18 cellular contexts compared by ENCODE assay signal in the genomic region with DNA sequence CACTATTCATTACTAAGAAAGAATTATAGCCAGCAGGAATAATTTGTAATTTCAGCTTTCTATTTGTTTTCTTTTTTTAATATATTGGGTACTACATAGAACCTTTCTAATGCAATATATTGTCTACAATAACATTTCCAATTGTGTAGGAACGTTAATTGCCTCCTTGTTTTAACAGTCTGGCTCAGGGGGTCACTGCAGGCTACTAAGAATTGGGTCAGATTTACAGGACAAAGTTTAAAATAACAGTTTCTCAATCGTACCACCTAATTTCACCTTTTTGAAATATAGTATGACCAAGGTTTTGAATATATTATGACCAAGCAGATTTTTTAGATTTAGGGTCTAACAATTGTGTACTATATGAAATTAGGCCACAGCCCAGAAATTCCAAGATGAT. TPM values are rescaled to one million over a fixed set of nuclear protein-coding genes. Genes with fewer than 3 reads are reported as not detected.
DNase-seq lines count a peak whose midpoint lies in the region; ATAC-seq, FAIRE-seq and TF ChIP-seq lines count a peak whose summit lies in the region.
"Had no signal": no experiment of that assay in that cellular context is flagged by ENCODE, and none has a peak within 500 bp of the region (broad histone marks: within the 10 kb centered on the region; RNA-seq: fewer than 3 reads in every experiment).

No MANE protein-coding gene starts in this region.

- DNase-seq in heart right ventricle (no peak), left ventricle myocardium superior (no peak), dorsolateral prefrontal cortex (no peak), tibial artery (no peak), NK-92 (lab: John Stamatoyannopoulos, UW; ENCODE audit: unreplicated experiment) (no peak), small intestine (no peak)
- DNase-seq in activated CD4-positive, alpha-beta T cell treated with anti-CD3 and anti-CD28 coated beads for 36 hours = no peak
- DNase-seq: activated CD8-positive, alpha-beta T cell treated with anti-CD3 and anti-CD28 coated beads for 36 hours; activated T-cell treated with anti-CD3 and anti-CD28 coated beads, Interleukin-2, amount 50 U/mL, for 72 hours; CD4-positive, alpha-beta T cell; immature natural killer cell; NCI-H1105 treated with DMSO at 0.1 percent for 48 hours; NCI-H774; spleen; T-cell had no signal

- POLR2A ChIA-PET in activated CD4-positive, alpha-beta T cell treated with anti-CD3 and anti-CD28 coated beads for 36 hours (lab: Charles Lee) = no interaction called here

- no peaks in the 10 kb centered on the region for H3K9me3 Mint-ChIP-seq in activated CD4-positive, alpha-beta T cell treated with anti-CD3 and anti-CD28 coated beads for 36 hours (ENCODE audit: low read depth)
- H3K9me3 Mint-ChIP-seq: activated CD8-positive, alpha-beta T cell treated with anti-CD3 and anti-CD28 coated beads for 36 hours; activated T-cell treated with anti-CD3 and anti-CD28 coated beads, Interleukin-2, amount 50 U/mL, for 72 hours; CD4-positive, alpha-beta T cell; stimulated activated memory B cell treated with anti-CD40 and anti-IgM and Interleukin-4, amounts not matched to agents 10 μg/mL and 1 μg/mL and 100 μg/mL, for 72 hours; T-cell had no signal

- H3K27me3 ChIP-seq in heart right ventricle (no peaks in the 10 kb centered on the region), dorsolateral prefrontal cortex (no peaks in the 10 kb centered on the region), muscle layer of duodenum (ENCODE audit: low read depth, low read length) (no peaks in the 10 kb centered on the region), tibial artery (no peaks in the 10 kb centered on the region), small intestine (ENCODE audit: control insufficient read depth in 2 of 2, insufficient read depth in 2 of 2, low read length in 2 of 2) (no peaks in the 10 kb centered on the region)
- H3K27me3 ChIP-seq: spleen had no signal

- no peaks in the 10 kb centered on the region for H3K27me3 Mint-ChIP-seq in activated CD4-positive, alpha-beta T cell treated with anti-CD3 and anti-CD28 coated beads for 36 hours
- H3K27me3 Mint-ChIP-seq: activated CD8-positive, alpha-beta T cell treated with anti-CD3 and anti-CD28 coated beads for 36 hours; CD4-positive, alpha-beta T cell; stimulated activated memory B cell treated with anti-CD40 and anti-IgM and Interleukin-4, amounts not matched to agents 10 μg/mL and 1 μg/mL and 100 μg/mL, for 72 hours had no signal

- H3K27ac Mint-ChIP-seq in activated CD4-positive, alpha-beta T cell treated with anti-CD3 and anti-CD28 coated beads for 36 hours = no peak overlapping the region
- H3K27ac Mint-ChIP-seq: activated CD8-positive, alpha-beta T cell treated with anti-CD3 and anti-CD28 coated beads for 36 hours; activated T-cell treated with anti-CD3 and anti-CD28 coated beads, Interleukin-2, amount 50 U/mL, for 72 hours; CD4-positive, alpha-beta T cell; stimulated activated memory B cell treated with anti-CD40 and anti-IgM and Interleukin-4, amounts not matched to agents 10 μg/mL and 1 μg/mL and 100 μg/mL, for 72 hours; T-cell had no signal

- H3K9me3 ChIP-seq in heart right ventricle = no peaks in the 10 kb centered on the region
- H3K9me3 ChIP-seq in muscle layer of duodenum (ENCODE audit: control insufficient read depth in 1 of 2, low read length in 2 of 2) = no peaks in the 10 kb centered on the region
- no peaks in the 10 kb centered on the region for H3K9me3 ChIP-seq in tibial artery
- no peaks in the 10 kb centered on the region for H3K9me3 ChIP-seq in small intestine (ENCODE audit: control insufficient read depth, low read depth)
- H3K9me3 ChIP-seq: spleen had no signal

- H3K36me3 ChIP-seq in heart right ventricle = no peaks in the 10 kb centered on the region
- no peaks in the 10 kb centered on the region for H3K36me3 ChIP-seq in muscle layer of duodenum (ENCODE audit: control insufficient read depth in 1 of 2, insufficient read depth in 2 of 2, low read length in 2 of 2)
- H3K36me3 ChIP-seq in tibial artery = no peaks in the 10 kb centered on the region
- no peaks in the 10 kb centered on the region for H3K36me3 ChIP-seq in small intestine (ENCODE audit: control insufficient read depth in 2 of 2, insufficient read depth in 2 of 2, low read length in 2 of 2)
- H3K36me3 ChIP-seq: spleen had no signal

- no peaks in the 10 kb centered on the region for H3K36me3 Mint-ChIP-seq in activated CD4-positive, alpha-beta T cell treated with anti-CD3 and anti-CD28 coated beads for 36 hours (ENCODE audit: low read depth)
- H3K36me3 Mint-ChIP-seq: immature natural killer cell; stimulated activated memory B cell treated with anti-CD40 and anti-IgM and Interleukin-4, amounts not matched to agents 10 μg/mL and 1 μg/mL and 100 μg/mL, for 72 hours; T-cell had no signal

- peak overlapping the region in 8 of 10 donors; percentile 7 to 53 (median 42) for H3K4me3 ChIP-seq in heart right ventricle
- H3K4me3 ChIP-seq in dorsolateral prefrontal cortex = peak overlapping the region in 40 of 59 donors; percentile 3 to 51 (median 27)
- peak overlapping the region; percentile 5 to 48 for H3K4me3 ChIP-seq in muscle layer of duodenum (ENCODE audit: low read depth in 1 of 2, low read length in 2 of 2)
- H3K4me3 ChIP-seq in tibial artery = peak overlapping the region; percentile 40 to 43
- H3K4me3 ChIP-seq in small intestine (ENCODE audit: low read depth in 1 of 2, low read length in 2 of 2) = no peak overlapping the region

- H3K4me3 Mint-ChIP-seq in activated CD4-positive, alpha-beta T cell treated with anti-CD3 and anti-CD28 coated beads for 36 hours = no peak overlapping the region
- H3K4me3 Mint-ChIP-seq: activated CD8-positive, alpha-beta T cell treated with anti-CD3 and anti-CD28 coated beads for 36 hours; CD4-positive, alpha-beta T cell; stimulated activated memory B cell treated with anti-CD40 and anti-IgM and Interleukin-4, amounts not matched to agents 10 μg/mL and 1 μg/mL and 100 μg/mL, for 72 hours had no signal

- peaks cover 20% of the 10 kb centered on the region for H3K4me1 Mint-ChIP-seq in activated CD4-positive, alpha-beta T cell treated with anti-CD3 and anti-CD28 coated beads for 36 hours
- H3K4me1 Mint-ChIP-seq: stimulated activated memory B cell treated with anti-CD40 and anti-IgM and Interleukin-4, amounts not matched to agents 10 μg/mL and 1 μg/mL and 100 μg/mL, for 72 hours had no signal

- TF ChIP-seq CTCF in heart right ventricle (IDR thresholded peaks at IDR 0.05) (no peak), dorsolateral prefrontal cortex (IDR thresholded peaks at IDR 0.05 in 54 of 56, conservative IDR thresholded peaks at IDR 0.05 in 2 of 56; ENCODE audit: low read depth in 1 of 56, partially characterized antibody in 56 of 56) (no peak), tibial artery (IDR thresholded peaks at IDR 0.05) (no peak)

- intact Hi-C loops in heart right ventricle (cut with DNase I) (loop anchor here in 1 of 10 donors (10.0 kb wide), 2 partner anchors 339 to 509 kb away; no protein-coding TSS in a partner anchor), left ventricle myocardium superior (cut with micrococcal nuclease) (no loop called here), dorsolateral prefrontal cortex (cut with DNase I) (loop anchor here in 1 of 2 donors (10.0 kb wide), 2 partner anchors 329 to 509 kb away; no protein-coding TSS in a partner anchor), tibial artery (cut with DNase I; ENCODE audit: low total_unique reads) (no loop called here)
- intact Hi-C loops in activated CD4-positive, alpha-beta T cell treated with anti-CD3 and anti-CD28 coated beads for 36 hours (cut with DNase I, micrococcal nuclease) = no loop called here

- peaks cover 0 to 6% (median 0%) of the 10 kb centered on the region in 9 donors for H3K4me1 ChIP-seq in heart right ventricle
- no peaks in the 10 kb centered on the region for H3K4me1 ChIP-seq in muscle layer of duodenum (ENCODE audit: control insufficient read depth in 1 of 2, insufficient read depth in 2 of 2, low read length in 2 of 2)
- H3K4me1 ChIP-seq in tibial artery = peaks cover 0 to 1% (median 0%) of the 10 kb centered on the region in 4 donors
- no peaks in the 10 kb centered on the region for H3K4me1 ChIP-seq in small intestine (ENCODE audit: control insufficient read depth in 2 of 2, insufficient read depth in 1 of 2, low read depth in 1 of 2, low read length in 1 of 2)

- CTCF ChIA-PET in activated CD4-positive, alpha-beta T cell treated with anti-CD3 and anti-CD28 coated beads for 36 hours (lab: Charles Lee) = interaction anchor here (0.7 kb wide), 1 partner anchor 229 kb away, joined by 3 read pairs; no protein-coding TSS in a partner anchor

- no peak for FAIRE-seq in small intestine (lab: Jason Lieb, UNC)

- H3K27ac ChIP-seq in heart right ventricle = peak overlapping the region in 3 of 10 donors; percentile 36 to 78 (median 56)
- H3K27ac ChIP-seq in dorsolateral prefrontal cortex = peak overlapping the region in 3 of 59 donors; percentile 0 to 36 (median 26)
- H3K27ac ChIP-seq in muscle layer of duodenum (ENCODE audit: low read length) = no peak overlapping the region
- peak overlapping the region in 1 of 2 donors; percentile 28 for H3K27ac ChIP-seq in tibial artery
- no peak overlapping the region for H3K27ac ChIP-seq in small intestine (ENCODE audit: low read depth in 1 of 2, low read length in 1 of 2)
- H3K27ac ChIP-seq: spleen, VCaP had no signal

- no peak for ATAC-seq in heart right ventricle
- no peak for ATAC-seq in left ventricle myocardium superior
- ATAC-seq in activated CD4-positive, alpha-beta T cell treated with anti-CD3 and anti-CD28 coated beads for 36 hours = no peak
- ATAC-seq: activated CD8-positive, alpha-beta T cell treated with anti-CD3 and anti-CD28 coated beads for 36 hours; activated T-cell treated with anti-CD3 and anti-CD28 coated beads, Interleukin-2, amount 50 U/mL, for 72 hours; stimulated activated memory B cell treated with anti-CD40 and anti-IgM and Interleukin-4, amounts not matched to agents 10 μg/mL and 1 μg/mL and 100 μg/mL, for 72 hours; T-cell had no signal

- WGBS in heart right ventricle, 2 donors = 49 to 60% methylated on average over 2 of the region's 2 CpGs
- 50 to 67% (median 60%) methylated on average over 2 of the region's 2 CpGs for WGBS in small intestine, 3 donors

RNA-seq across cellular contexts. Expression of gene CFH, which starts 2.4 kb away (rescaled TPM):
- total RNA-seq in heart right ventricle (10 to 100 TPM; 12.7 to 50.5 (median 28.5) TPM), left ventricle myocardium superior (27.8 TPM), dorsolateral prefrontal cortex (10 to 100 TPM in 109 of 120 experiments, 1 to 10 TPM in 11; 6.5 to 77.9 (median 23.3) TPM)
- polyA plus RNA-seq in heart right ventricle (10 to 100 TPM; 14.6 to 34.0 TPM), small intestine (10 to 100 TPM in 1 of 3 donors, 1 to 10 TPM in 1, under 1 TPM in 1; 0.89 to 52.9 (median 7.6) TPM)
- total RNA-seq in activated CD4-positive, alpha-beta T cell treated with anti-CD3 and anti-CD28 coated beads for 36 hours = 1 to 10 TPM; 1.4 to 1.5 TPM

RNA-seq across cellular contexts. Expression of gene KCNT2, which starts 46.0 kb away (rescaled TPM):
- total RNA-seq in heart right ventricle = 1 to 10 TPM in 2 of 10 donors, under 1 TPM in 8; 0.44 to 1.1 (median 0.71) TPM
- under 1 TPM; 0.26 to 0.66 TPM for polyA plus RNA-seq in heart right ventricle
- total RNA-seq in left ventricle myocardium superior = 1.7 TPM
- total RNA-seq in dorsolateral prefrontal cortex = 10 to 100 TPM in 118 of 120 experiments, 1 to 10 TPM in 2; 6.1 to 25.4 (median 15.7) TPM
- total RNA-seq in activated CD4-positive, alpha-beta T cell treated with anti-CD3 and anti-CD28 coated beads for 36 hours = under 1 TPM; 0.05 to 0.09 TPM
- polyA plus RNA-seq in small intestine = under 1 TPM in 2 of 3 donors, not detected in 1; 0.27 to 0.61 TPM
- total RNA-seq: activated CD8-positive, alpha-beta T cell treated with anti-CD3 and anti-CD28 coated beads for 36 hours; activated T-cell treated with anti-CD3 and anti-CD28 coated beads, Interleukin-2, amount 50 U/mL, for 72 hours; CD4-positive, alpha-beta T cell had no signal
- polyA plus RNA-seq: immature natural killer cell had no signal

Comparison
In these comparisons a context has a peak if more than half of its experiments do, and no peak if none do; other contexts are left out.
1. H3K4me3 ChIP-seq: peak in heart right ventricle (8 of 10), dorsolateral prefrontal cortex (40 of 59), muscle layer of duodenum (2 of 2) and tibial artery (2 of 2); none in small intestine (0 of 2).